10 cellular contexts compared by ENCODE assay signal in the genomic region with DNA sequence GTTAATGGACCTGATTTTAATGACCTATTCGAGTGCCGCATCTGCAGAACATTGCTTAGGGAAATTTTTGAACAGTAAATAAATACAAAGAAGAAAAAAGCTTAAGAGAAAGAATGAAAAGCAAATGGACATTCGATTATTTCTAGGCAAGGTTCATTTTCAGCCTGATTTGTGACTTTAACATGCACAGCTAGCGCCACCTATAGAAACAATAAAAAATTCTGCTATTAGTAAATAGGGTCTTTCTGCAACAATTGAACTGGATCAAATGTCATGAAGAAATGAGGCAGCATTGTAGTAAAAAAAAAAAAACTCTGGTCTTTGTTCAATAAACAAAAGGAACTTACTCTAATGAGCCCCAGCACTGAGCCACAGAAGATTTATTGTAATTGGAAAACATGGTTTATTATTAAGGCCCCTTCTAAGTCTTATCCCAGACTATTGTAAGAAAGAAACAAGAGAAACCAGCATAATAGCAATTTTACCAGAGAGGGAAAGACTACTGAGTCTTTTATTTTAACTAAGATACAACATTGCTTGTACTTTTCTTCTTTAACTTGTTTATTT. TPM values are rescaled to one million over a fixed set of nuclear protein-coding genes. Genes with fewer than 3 reads are reported as not detected.
A peak's percentile ranks its signal among the peaks of the same experiment; 100 is the strongest.
DNase-seq lines count a peak whose midpoint lies in the region; TF ChIP-seq lines count a peak whose summit lies in the region.
"Had no signal": no experiment of that assay in that cellular context is flagged by ENCODE, and none has a peak within 500 bp of the region (broad histone marks: within the 10 kb centered on the region; RNA-seq: fewer than 3 reads in every experiment).

No MANE protein-coding gene starts in this region.

- peaks cover 8% of the 10 kb centered on the region for H3K27me3 Mint-ChIP-seq in chondrocyte (ENCODE audit: low read depth)

- H3K4me2 ChIP-seq in osteoblast (ENCODE audit: insufficient read depth, low read length), result no peak overlapping the region

- no peaks in the 10 kb centered on the region for H3K79me2 ChIP-seq in osteoblast (ENCODE audit: insufficient read depth, low read length)

- H3K36me3 ChIP-seq in osteoblast (ENCODE audit: insufficient read depth, low read length), result no peaks in the 10 kb centered on the region

- no peaks in the 10 kb centered on the region for H3K9me3 Mint-ChIP-seq in chondrocyte (ENCODE audit: low read depth)
- H3K9me3 Mint-ChIP-seq: stimulated activated effector memory CD8-positive, alpha-beta T cell treated with anti-CD3 and anti-CD28 coated beads, Interleukin-12 subunit alpha, Interleukin-12 subunit beta, amount 100 ng/mL, for 72 hours had no signal

- H3K4me3 ChIP-seq in osteoblast (ENCODE audit: insufficient read depth, low read length), result no peak overlapping the region

- no peak overlapping the region for H2AFZ ChIP-seq in osteoblast (ENCODE audit: low read length)

- DNase-seq in DMS 273 (lab: John Stamatoyannopoulos, UW; ENCODE audit: unreplicated experiment) (peak; percentile 33), DMS 273 treated with DMSO at 0.1 percent for 48 hours (lab: John Stamatoyannopoulos, UW) (no peak), NCI-H1105 treated with DMSO at 0.1 percent for 48 hours (lab: John Stamatoyannopoulos, UW) (peak; percentile 38), chondrocyte (ENCODE audit: low spot score) (no peak), osteoblast (ENCODE audit: insufficient read length, low spot score, missing footprints) (no peak), SKM-1 treated with dmso at 0.1 percent for 144 hours (lab: John Stamatoyannopoulos, UW; ENCODE audit: unreplicated experiment) (no peak), germinal center (ENCODE audit: low spot score) (no peak), NCI-H526 treated with DMSO at 0.1 percent for 48 hours (lab: John Stamatoyannopoulos, UW) (no peak)
- DNase-seq: 8988T had no signal

- no peaks in the 10 kb centered on the region for H3K36me3 Mint-ChIP-seq in chondrocyte (ENCODE audit: low read depth)
- H3K36me3 Mint-ChIP-seq: stimulated activated effector memory CD8-positive, alpha-beta T cell treated with anti-CD3 and anti-CD28 coated beads, Interleukin-12 subunit alpha, Interleukin-12 subunit beta, amount 100 ng/mL, for 72 hours had no signal

- H3K4me1 Mint-ChIP-seq in chondrocyte (ENCODE audit: low read depth), result peaks cover 6% of the 10 kb centered on the region
- H3K4me1 Mint-ChIP-seq: stimulated activated effector memory CD8-positive, alpha-beta T cell treated with anti-CD3 and anti-CD28 coated beads, Interleukin-12 subunit alpha, Interleukin-12 subunit beta, amount 100 ng/mL, for 72 hours had no signal

- TF ChIP-seq CTCF in chondrocyte (IDR thresholded peaks at IDR 0.05), result peak; percentile 86
- TF ChIP-seq CTCF in osteoblast (IDR thresholded peaks at IDR 0.05; ENCODE audit: extremely low read depth, low read depth, low read length), result peak; percentile 53

- H3K27ac ChIP-seq in osteoblast (ENCODE audit: low read depth, low read length), result no peak overlapping the region

- H3K27me3 ChIP-seq in osteoblast (ENCODE audit: insufficient read depth, low read length), result no peaks in the 10 kb centered on the region

- H3K9me3 ChIP-seq in osteoblast (ENCODE audit: low read depth, low read length), result no peaks in the 10 kb centered on the region

- no peak overlapping the region for H3K4me3 Mint-ChIP-seq in chondrocyte (ENCODE audit: unreplicated experiment)
- H3K4me3 Mint-ChIP-seq: stimulated activated effector memory CD8-positive, alpha-beta T cell treated with anti-CD3 and anti-CD28 coated beads, Interleukin-12 subunit alpha, Interleukin-12 subunit beta, amount 100 ng/mL, for 72 hours had no signal

- no peaks in the 10 kb centered on the region for H4K20me1 ChIP-seq in osteoblast (ENCODE audit: insufficient read depth, low read length)

- no peaks in the 10 kb centered on the region for H3K4me1 ChIP-seq in osteoblast (ENCODE audit: insufficient read depth, low read length)

- no peak overlapping the region for H3K27ac Mint-ChIP-seq in chondrocyte (ENCODE audit: unreplicated experiment)
- H3K27ac Mint-ChIP-seq: stimulated activated effector memory CD8-positive, alpha-beta T cell treated with anti-CD3 and anti-CD28 coated beads, Interleukin-12 subunit alpha, Interleukin-12 subunit beta, amount 100 ng/mL, for 72 hours had no signal

RNA-seq across cellular contexts. Expression of gene GHITM, which starts 41.4 kb away (rescaled TPM):
- 106 to 114 TPM (median 109 TPM) in 3 replicates for total RNA-seq in chondrocyte
- 177 and 189 TPM in 2 replicates for total RNA-seq in osteoblast

Comparison
In these comparisons a context has a peak if more than half of its experiments do, and no peak if none do; other contexts are left out.
1. DNase-seq: peak in DMS 273 (single experiment) and NCI-H1105 treated with DMSO at 0.1 percent for 48 hours (single experiment); none in DMS 273 treated with DMSO at 0.1 percent for 48 hours (single experiment), chondrocyte (single experiment), osteoblast (single experiment), SKM-1 treated with dmso at 0.1 percent for 144 hours (single experiment), germinal center (single experiment) and NCI-H526 treated with DMSO at 0.1 percent for 48 hours (single experiment).